13 cellular contexts compared by ENCODE assay signal in genomic region chr6:104118274-104118673, GRCh38.
A peak's percentile ranks its signal among the peaks of the same experiment; 100 is the strongest.
DNase-seq lines count a peak whose midpoint lies in the region; ATAC-seq, FAIRE-seq and TF ChIP-seq lines count a peak whose summit lies in the region.
"Had no signal": no experiment of that assay in that cellular context is flagged by ENCODE, and none has a peak within 500 bp of the region (broad histone marks: within the 10 kb centered on the region; RNA-seq: fewer than 3 reads in every experiment).

No MANE protein-coding gene starts in this region.

- CTCF ChIA-PET in Panc1 (lab: Charles Lee): no interaction called here

- H3K27ac ChIP-seq in Panc1 (ENCODE audit: low read length) (no peak overlapping the region), epithelial cell of prostate (peak overlapping the region; percentile 46)
- H3K27ac ChIP-seq: parathyroid adenoma had no signal

- H3K36me3 ChIP-seq in Panc1 (ENCODE audit: control insufficient read depth, insufficient read depth, low read length): no peaks in the 10 kb centered on the region; the same call in 1 of the 2 replicates

- intact Hi-C loops in Panc1 (cut with micrococcal nuclease; ENCODE audit: unreplicated experiment): no loop called here

- H3K9me3 ChIP-seq in Panc1 (ENCODE audit: control insufficient read depth, insufficient read depth, low read depth, low read length): no peaks in the 10 kb centered on the region

- no peak overlapping the region for H3K4me3 ChIP-seq in Panc1 (ENCODE audit: low read depth in 2 of 2, low read length in 2 of 2)

- FAIRE-seq in GM19239 (lab: Jason Lieb, UNC): no peak

- no peaks in the 10 kb centered on the region for H3K4me1 ChIP-seq in Panc1 (ENCODE audit: control insufficient read depth, insufficient read depth, low read length)
- H3K4me1 ChIP-seq: parathyroid adenoma had no signal

- in situ Hi-C loops in Panc1 (cut with HindIII; ENCODE audit: low pct_unique_long_range_greater_than_20kb, low sequenced_read_pairs): no loop called here

- TF ChIP-seq CTCF in Panc1 (IDR thresholded peaks at IDR 0.05): no peak

- BruUV-seq in Panc1 (replicated peaks; lab: Mats Ljungman, UMichigan): no TSS peak

- POLR2A ChIA-PET in Panc1 (lab: Charles Lee): no interaction called here

- ATAC-seq in Panc1: peak; percentile 65; the same call in 1 of the 2 replicates
- ATAC-seq in HG02938 (IDR thresholded peaks at IDR 0.05; ENCODE audit: unreplicated experiment): no peak
- no peak for ATAC-seq in GM19328 (IDR thresholded peaks at IDR 0.05; ENCODE audit: unreplicated experiment)

- H3K27me3 ChIP-seq in Panc1 (ENCODE audit: control insufficient read depth, insufficient read depth, low read length): no peaks in the 10 kb centered on the region

- DNase-seq in EH (ENCODE audit: low read depth) (peak; percentile 80), Panc1 (ENCODE audit: low read depth, low spot score) (peak; percentile 17), epithelial cell of prostate (ENCODE audit: low read depth, low spot score) (peak; percentile 29), myocyte (ENCODE audit: low read depth) (peak; percentile 8), NCI-H345 (lab: John Stamatoyannopoulos, UW) (no peak), GM19239 (ENCODE audit: insufficient read length, low spot score) (no peak)
- DNase-seq: activated B cell treated with CpG ODN at 0.5 μM for 24 hours; activated CD8-positive, alpha-beta memory T cell treated with anti-CD3 and anti-CD28 coated beads, Interleukin-2, amount 50 U/mL, for 48 hours; activated naive CD4-positive, alpha-beta T cell treated with anti-CD3 and anti-CD28 coated beads, Interleukin-2, amount 50 U/mL, for 16 hours; NCI-H1105 treated with DMSO at 0.1 percent for 48 hours had no signal

Comparison
In these comparisons a context has a peak if more than half of its experiments do, and no peak if none do; other contexts are left out.
1. DNase-seq: peak in EH (single experiment), Panc1 (single experiment), epithelial cell of prostate (single experiment) and myocyte (single experiment); none in NCI-H345 (single experiment) and GM19239 (single experiment).